Comparison of ENCODE assay signal across 1 cellular context in the genomic region with DNA sequence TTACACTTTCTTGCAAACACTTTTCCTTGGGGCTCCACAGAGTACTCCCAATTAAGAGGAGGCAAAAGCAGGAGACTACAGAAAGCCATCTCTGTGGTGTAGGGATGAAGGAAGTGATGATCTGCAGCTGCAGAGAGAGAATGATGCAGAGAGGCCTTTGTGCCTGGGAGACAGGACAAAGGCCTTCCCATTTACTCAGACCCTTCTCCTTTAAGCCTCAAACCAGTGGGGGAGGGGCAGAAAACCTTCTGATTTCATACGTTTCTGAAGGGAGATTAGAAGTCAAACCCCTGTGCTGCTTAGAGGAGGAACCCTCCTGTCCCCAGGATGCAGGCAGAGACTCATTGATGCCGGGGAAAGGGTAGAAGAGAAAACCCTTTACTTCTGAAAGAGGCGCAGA.
TF ChIP-seq lines count a peak whose summit lies in the region.

No MANE protein-coding gene starts in this region.

TF ChIP-seq in WTC11, 78 proteins besides CTCF, POLR2A, EP300 and RAD21 (continued from another document):
- TF ChIP-seq, protein P1, sequence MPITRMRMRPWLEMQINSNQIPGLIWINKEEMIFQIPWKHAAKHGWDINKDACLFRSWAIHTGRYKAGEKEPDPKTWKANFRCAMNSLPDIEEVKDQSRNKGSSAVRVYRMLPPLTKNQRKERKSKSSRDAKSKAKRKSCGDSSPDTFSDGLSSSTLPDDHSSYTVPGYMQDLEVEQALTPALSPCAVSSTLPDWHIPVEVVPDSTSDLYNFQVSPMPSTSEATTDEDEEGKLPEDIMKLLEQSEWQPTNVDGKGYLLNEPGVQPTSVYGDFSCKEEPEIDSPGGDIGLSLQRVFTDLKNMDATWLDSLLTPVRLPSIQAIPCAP (CRISPR knock-in tag; IDR thresholded peaks at IDR 0.05) = no peak
- TF ChIP-seq ZNF396 (CRISPR knock-in tag; IDR thresholded peaks at IDR 0.05; ENCODE audit: borderline replicate concordance) = no peak
- TF ChIP-seq JAZF1 (CRISPR knock-in tag; IDR thresholded peaks at IDR 0.05) = no peak
- no peak for TF ChIP-seq GABPB1 (CRISPR knock-in tag; IDR thresholded peaks at IDR 0.05)
- TF ChIP-seq RORB (CRISPR knock-in tag; IDR thresholded peaks at IDR 0.05) = no peak
- no peak for TF ChIP-seq OVOL2 (CRISPR knock-in tag; IDR thresholded peaks at IDR 0.05; ENCODE audit: borderline replicate concordance)
- no peak for TF ChIP-seq SMAD4 (CRISPR knock-in tag; IDR thresholded peaks at IDR 0.05)
